ENCODE assay signal across 11 cellular contexts in the genomic region with DNA sequence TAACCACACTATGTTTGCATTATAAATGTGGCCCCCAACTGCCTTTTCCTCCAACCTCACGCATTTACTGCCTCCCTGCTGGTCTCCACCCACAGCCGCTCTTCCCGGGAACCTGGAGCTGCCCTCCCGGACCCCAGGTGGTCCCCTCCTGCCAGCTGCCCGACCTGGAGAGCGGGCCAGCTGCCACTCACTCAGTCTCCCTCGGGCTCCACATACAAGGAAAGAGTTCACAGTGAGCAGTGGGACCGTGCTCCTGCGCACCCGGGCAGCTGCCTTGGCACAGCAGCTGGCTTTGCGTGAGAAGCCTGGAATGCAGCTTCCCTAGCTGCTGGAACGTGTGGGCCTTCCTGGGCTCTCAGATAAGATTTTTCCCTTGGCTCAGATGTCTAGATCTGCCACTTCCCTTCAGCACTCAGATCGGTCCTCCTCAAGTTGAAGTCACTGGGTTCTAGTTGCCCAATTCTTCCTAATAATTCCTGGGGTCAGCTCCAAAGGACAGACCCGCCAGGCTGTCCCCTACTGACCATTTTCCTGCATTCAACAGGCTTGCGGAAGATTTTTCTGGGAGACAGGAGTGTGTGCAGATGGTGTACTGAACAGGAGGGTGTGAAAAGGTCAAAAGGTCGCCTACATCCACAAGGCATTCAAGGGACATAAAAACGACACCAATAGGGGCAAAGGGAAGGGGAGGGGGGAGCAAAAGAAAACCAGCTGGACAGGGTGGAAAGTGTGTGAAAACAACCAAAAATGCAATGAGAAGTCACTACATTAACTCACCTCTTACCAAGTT.
DNase-seq lines count a peak whose midpoint lies in the region; ATAC-seq and TF ChIP-seq lines count a peak whose summit lies in the region.
"Had no signal": no experiment of that assay in that cellular context is flagged by ENCODE, and none has a peak within 500 bp of the region (broad histone marks: within the 10 kb centered on the region; RNA-seq: fewer than 3 reads in every experiment).

No MANE protein-coding gene starts in this region.

- no peaks in the 10 kb centered on the region for H3K4me1 Mint-ChIP-seq in activated CD8-positive, alpha-beta memory T cell treated with anti-CD3 and anti-CD28 coated beads, Interleukin-2, amount 10 ng/mL, durations not matched to agents 7 days and 5 days

- peaks cover 4% of the 10 kb centered on the region for H3F3A ChIP-seq in smooth muscle cell (ENCODE audit: low read depth)

- no peak overlapping the region for H2AFZ ChIP-seq in smooth muscle cell (ENCODE audit: low read depth)

- CTCF ChIA-PET in activated CD8-positive, alpha-beta memory T cell treated with anti-CD3 and anti-CD28 coated beads, Interleukin-2, amount 10 ng/mL, durations not matched to agents 7 days and 5 days (lab: Charles Lee): no interaction called here

- H3K4me3 ChIP-seq in HUES64 (ENCODE audit: low read length): no peak overlapping the region
- no peak overlapping the region for H3K4me3 ChIP-seq in smooth muscle cell
- H3K4me3 ChIP-seq: spleen had no signal

- DNase-seq in NCI-H69 (lab: John Stamatoyannopoulos, UW): peak; percentile 76
- no peak for DNase-seq in left ventricle myocardium superior
- no peak for DNase-seq in smooth muscle cell (lab: John Stamatoyannopoulos, UW; ENCODE audit: unreplicated experiment)
- no peak for DNase-seq in pons (ENCODE audit: low spot score)
- DNase-seq in activated CD8-positive, alpha-beta memory T cell treated with anti-CD3 and anti-CD28 coated beads, Interleukin-2, amount 10 ng/mL, durations not matched to agents 7 days and 5 days: no peak
- DNase-seq in OCI-M1 (lab: John Stamatoyannopoulos, UW): no peak
- DNase-seq: activated T-cell treated with anti-CD3 and anti-CD28 coated beads, Interleukin-2, amount 50 U/mL, for 1 hour; spleen had no signal

- H4K20me1 ChIP-seq in smooth muscle cell (ENCODE audit: low read depth): peaks cover 100% of the 10 kb centered on the region

- no peaks in the 10 kb centered on the region for H3K36me3 Mint-ChIP-seq in activated CD8-positive, alpha-beta memory T cell treated with anti-CD3 and anti-CD28 coated beads, Interleukin-2, amount 10 ng/mL, durations not matched to agents 7 days and 5 days

- no peak overlapping the region for H3K4me3 Mint-ChIP-seq in activated CD8-positive, alpha-beta memory T cell treated with anti-CD3 and anti-CD28 coated beads, Interleukin-2, amount 10 ng/mL, durations not matched to agents 7 days and 5 days
- H3K4me3 Mint-ChIP-seq: stimulated activated naive CD8-positive, alpha-beta T cell treated with anti-CD3 and anti-CD28 coated beads, Interleukin-15, Interleukin-2, amounts not matched to agents 100 ng/mL and 50 ng/mL, for 24 hours had no signal

- no peak overlapping the region for H3K27ac Mint-ChIP-seq in activated CD8-positive, alpha-beta memory T cell treated with anti-CD3 and anti-CD28 coated beads, Interleukin-2, amount 10 ng/mL, durations not matched to agents 7 days and 5 days
- H3K27ac Mint-ChIP-seq: stimulated activated naive CD8-positive, alpha-beta T cell treated with anti-CD3 and anti-CD28 coated beads, Interleukin-15, Interleukin-2, amounts not matched to agents 100 ng/mL and 50 ng/mL, for 24 hours had no signal

- ATAC-seq in left ventricle myocardium superior (peak; percentile 45), GM21576 (IDR thresholded peaks at IDR 0.05; ENCODE audit: unreplicated experiment) (no peak)
- ATAC-seq in activated CD8-positive, alpha-beta memory T cell treated with anti-CD3 and anti-CD28 coated beads, Interleukin-2, amount 10 ng/mL, durations not matched to agents 7 days and 5 days: no peak

- no peaks in the 10 kb centered on the region for H3K27me3 Mint-ChIP-seq in activated CD8-positive, alpha-beta memory T cell treated with anti-CD3 and anti-CD28 coated beads, Interleukin-2, amount 10 ng/mL, durations not matched to agents 7 days and 5 days
- H3K27me3 Mint-ChIP-seq: stimulated activated naive CD8-positive, alpha-beta T cell treated with anti-CD3 and anti-CD28 coated beads, Interleukin-15, Interleukin-2, amounts not matched to agents 100 ng/mL and 50 ng/mL, for 24 hours had no signal

- intact Hi-C loops in left ventricle myocardium superior (cut with micrococcal nuclease): no loop called here

- H3K79me2 ChIP-seq in smooth muscle cell (ENCODE audit: low read depth): peaks cover 92% of the 10 kb centered on the region

- H3K9ac ChIP-seq in HUES64 (ENCODE audit: low read depth, low read length) (no peak overlapping the region), smooth muscle cell (ENCODE audit: low read depth) (no peak overlapping the region)

- no peaks in the 10 kb centered on the region for H3K9me3 Mint-ChIP-seq in activated CD8-positive, alpha-beta memory T cell treated with anti-CD3 and anti-CD28 coated beads, Interleukin-2, amount 10 ng/mL, durations not matched to agents 7 days and 5 days (ENCODE audit: low read depth)
- H3K9me3 Mint-ChIP-seq: stimulated activated naive CD8-positive, alpha-beta T cell treated with anti-CD3 and anti-CD28 coated beads, Interleukin-15, Interleukin-2, amounts not matched to agents 100 ng/mL and 50 ng/mL, for 24 hours had no signal

- H3K9me3 ChIP-seq in HUES64 (ENCODE audit: insufficient read depth, low read depth, low read length) (no peaks in the 10 kb centered on the region), smooth muscle cell (replicated peaks; ENCODE audit: low read depth) (no peaks in the 10 kb centered on the region)

- WGBS in HUES64: 27% methylated on average over 15 of the region's 17 CpGs
- 61% methylated on average over 17 of the region's 17 CpGs for WGBS in smooth muscle cell (ENCODE audit: low lambda C conversion rate)

- H3K36me3 ChIP-seq in HUES64 (ENCODE audit: insufficient read depth, low read length) (no peaks in the 10 kb centered on the region), smooth muscle cell (ENCODE audit: low read depth) (no peaks in the 10 kb centered on the region)
- H3K36me3 ChIP-seq: spleen had no signal

- H3K4me2 ChIP-seq in smooth muscle cell: peak overlapping the region; percentile 24

- H3K27me3 ChIP-seq in HUES64 (ENCODE audit: insufficient read depth, low read length): no peaks in the 10 kb centered on the region
- H3K27me3 ChIP-seq in smooth muscle cell (ENCODE audit: low read depth): no peaks in the 10 kb centered on the region
- H3K27me3 ChIP-seq: spleen had no signal

- H3K4me1 ChIP-seq in HUES64 (ENCODE audit: insufficient read depth, low read length) (peaks cover 49% of the 10 kb centered on the region), smooth muscle cell (ENCODE audit: low read depth) (peaks cover 36% of the 10 kb centered on the region)

- peak overlapping the region; percentile 75; the same call in 1 of the 2 replicates for H3K27ac ChIP-seq in HUES64 (ENCODE audit: low read depth, low read length)
- H3K27ac ChIP-seq in smooth muscle cell (ENCODE audit: low read depth): peak overlapping the region; percentile 54
- H3K27ac ChIP-seq: spleen had no signal

- TF ChIP-seq CTCF in smooth muscle cell (IDR thresholded peaks at IDR 0.05; ENCODE audit: borderline replicate concordance, insufficient read depth, poor library complexity, severe bottlenecking): no peak
